14 cellular contexts compared by ENCODE assay signal in the genomic region with DNA sequence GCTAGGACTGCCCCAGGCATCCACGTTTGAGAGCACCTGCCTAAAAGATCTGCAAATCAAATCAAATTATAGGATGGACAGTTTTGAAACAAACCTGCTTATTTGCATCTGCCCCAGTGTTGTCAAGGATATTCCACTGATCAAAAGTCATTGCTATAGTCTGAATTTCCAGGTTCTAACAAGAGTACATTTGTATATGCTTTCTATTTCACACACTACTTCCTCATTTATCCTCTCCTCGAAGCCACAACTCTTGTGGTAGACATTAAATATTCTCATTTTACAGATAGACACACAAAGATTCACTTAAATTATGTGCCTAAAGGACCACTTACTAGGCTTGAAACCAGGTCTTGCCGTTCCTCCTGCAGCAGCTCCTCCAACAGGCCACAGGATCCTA. TPM values are rescaled to one million over a fixed set of nuclear protein-coding genes. Genes with fewer than 3 reads are reported as not detected.
DNase-seq lines count a peak whose midpoint lies in the region; ATAC-seq and TF ChIP-seq lines count a peak whose summit lies in the region.
"Had no signal": no experiment of that assay in that cellular context is flagged by ENCODE, and none has a peak within 500 bp of the region (broad histone marks: within the 10 kb centered on the region; RNA-seq: fewer than 3 reads in every experiment).

No MANE protein-coding gene starts in this region.

- H3K23ac ChIP-seq in trophoblast cell (ENCODE audit: low read length), result no peak overlapping the region

- H3K27ac Mint-ChIP-seq in naive B cell, result peak overlapping the region in 1 of 6 donors; percentile 5

- H3K4ac ChIP-seq in trophoblast cell (ENCODE audit: low read depth, low read length), result no peak overlapping the region

- H4K8ac ChIP-seq in trophoblast cell (ENCODE audit: low read depth, low read length), result no peak overlapping the region

- H2AK5ac ChIP-seq in trophoblast cell (ENCODE audit: low read length), result no peak overlapping the region

- H3K36me3 ChIP-seq in OCI-LY3 (replicated peaks; ENCODE audit: low read depth, low read length), result no peaks in the 10 kb centered on the region
- H3K36me3 ChIP-seq in trophoblast cell (ENCODE audit: control insufficient read depth in 1 of 2, insufficient read depth in 2 of 2, low read length in 2 of 2), result no peaks in the 10 kb centered on the region

- no peak overlapping the region for H3K14ac ChIP-seq in trophoblast cell (ENCODE audit: low read length)

- H2BK12ac ChIP-seq in trophoblast cell (ENCODE audit: low read length), result no peak overlapping the region

- no peak for TF ChIP-seq CTCF in GM12864 (IDR thresholded peaks at IDR 0.05; ENCODE audit: low read depth, low read length, missing control alignments)
- TF ChIP-seq CTCF in OCI-LY3 (IDR thresholded peaks at IDR 0.05; ENCODE audit: low read depth, low read length), result no peak

- H3K27me3 Mint-ChIP-seq in naive B cell, result peaks cover 0 to 7% (median 4%) of the 10 kb centered on the region in 3 donors
- no peaks in the 10 kb centered on the region for H3K27me3 Mint-ChIP-seq in activated T-cell treated with anti-CD3 and anti-CD28 coated beads, Interleukin-2, amount 50 U/mL, for 4 hours (ENCODE audit: low read depth)
- H3K27me3 Mint-ChIP-seq: CD8-positive, alpha-beta memory T cell had no signal

- no peak overlapping the region for H3K4me3 ChIP-seq in GM12864 (ENCODE audit: low read depth, low read length)
- H3K4me3 ChIP-seq in OCI-LY3 (ENCODE audit: low read length), result peak overlapping the region; percentile 5; the same call in 1 of the 2 replicates
- no peak overlapping the region for H3K4me3 ChIP-seq in trophoblast cell (ENCODE audit: low read depth, low read length)
- H3K4me3 ChIP-seq: lung had no signal

- H2AFZ ChIP-seq in OCI-LY3 (ENCODE audit: low read depth, low read length) (0 out of 2 replicates have a peak overlapping the region, but pooled peaks have one; percentile 2), trophoblast cell (ENCODE audit: insufficient read depth, low read length, poor library complexity) (no peak overlapping the region)

- H3K4me1 Mint-ChIP-seq in naive B cell, result peaks cover 27 to 57% (median 45%) of the 10 kb centered on the region in 3 donors
- H3K4me1 Mint-ChIP-seq in activated T-cell treated with anti-CD3 and anti-CD28 coated beads, Interleukin-2, amount 50 U/mL, for 4 hours (ENCODE audit: low read depth), result peaks cover 70% of the 10 kb centered on the region

- H3K27me3 ChIP-seq in OCI-LY3 (ENCODE audit: low read depth, low read length) (no peaks in the 10 kb centered on the region), trophoblast cell (ENCODE audit: insufficient read depth, low read length) (no peaks in the 10 kb centered on the region)

- no peak overlapping the region for H2BK120ac ChIP-seq in trophoblast cell (ENCODE audit: insufficient read depth, low read length, poor library complexity)

- no peaks in the 10 kb centered on the region for H3K79me1 ChIP-seq in trophoblast cell (ENCODE audit: low read length)

- H3K9ac ChIP-seq in OCI-LY3 (ENCODE audit: low read length) (no peak overlapping the region), trophoblast cell (ENCODE audit: low read length) (no peak overlapping the region)

- H3K9me3 ChIP-seq in OCI-LY3 (ENCODE audit: insufficient read depth, low read length) (no peaks in the 10 kb centered on the region), trophoblast cell (ENCODE audit: insufficient read depth, low read depth, low read length) (no peaks in the 10 kb centered on the region)

- DNase-seq in GM12864 (ENCODE audit: low read depth), result peak; percentile 45
- DNase-seq in naive B cell, result no peak
- DNase-seq in activated T-cell treated with anti-CD3 and anti-CD28 coated beads, Interleukin-2, amount 50 U/mL, for 4 hours, result no peak
- no peak for DNase-seq in trophoblast cell
- DNase-seq: activated CD4-positive, alpha-beta T cell treated with anti-CD3 and anti-CD28 coated beads for 4 hours; anterior cingulate cortex; CD8-positive, alpha-beta memory T cell; dermis blood vessel endothelial cell; occipital lobe; small intestine had no signal

- no peaks in the 10 kb centered on the region for H4K20me1 ChIP-seq in OCI-LY3 (ENCODE audit: insufficient read depth, low read length)

- H3K9me3 Mint-ChIP-seq in naive B cell, result no peaks in the 10 kb centered on the region
- H3K9me3 Mint-ChIP-seq in activated T-cell treated with anti-CD3 and anti-CD28 coated beads, Interleukin-2, amount 50 U/mL, for 4 hours, result no peaks in the 10 kb centered on the region
- H3K9me3 Mint-ChIP-seq: CD8-positive, alpha-beta memory T cell had no signal

- no peaks in the 10 kb centered on the region for H3K36me3 Mint-ChIP-seq in naive B cell
- no peaks in the 10 kb centered on the region for H3K36me3 Mint-ChIP-seq in activated T-cell treated with anti-CD3 and anti-CD28 coated beads, Interleukin-2, amount 50 U/mL, for 4 hours (ENCODE audit: insufficient read depth)
- H3K36me3 Mint-ChIP-seq: CD8-positive, alpha-beta memory T cell had no signal

- H3K4me2 ChIP-seq in OCI-LY3 (ENCODE audit: low read length) (peak overlapping the region; percentile 50), trophoblast cell (ENCODE audit: low read length) (no peak overlapping the region)

- H3K79me2 ChIP-seq in OCI-LY3 (ENCODE audit: low read length), result no peaks in the 10 kb centered on the region
- H3K79me2 ChIP-seq in trophoblast cell (ENCODE audit: control insufficient read depth, insufficient read depth, low read length, poor library complexity), result no peaks in the 10 kb centered on the region

- H4K91ac ChIP-seq in trophoblast cell (ENCODE audit: low read depth, low read length), result no peak overlapping the region

- H3K4me1 ChIP-seq in OCI-LY3 (ENCODE audit: low read length) (peaks cover 34% of the 10 kb centered on the region), trophoblast cell (ENCODE audit: control insufficient read depth in 1 of 2, insufficient read depth in 2 of 2, low read length in 2 of 2) (no peaks in the 10 kb centered on the region)

- no peak overlapping the region for H3K18ac ChIP-seq in trophoblast cell (ENCODE audit: low read length)

- H3K4me3 Mint-ChIP-seq in naive B cell, result peak overlapping the region in 4 of 8 donors; percentile 4 to 81 (median 51)
- no peak overlapping the region for H3K4me3 Mint-ChIP-seq in activated T-cell treated with anti-CD3 and anti-CD28 coated beads, Interleukin-2, amount 50 U/mL, for 4 hours
- H3K4me3 Mint-ChIP-seq: CD8-positive, alpha-beta memory T cell had no signal

- H3K27ac ChIP-seq in OCI-LY3 (ENCODE audit: low read length), result no peak overlapping the region
- no peak overlapping the region for H3K27ac ChIP-seq in trophoblast cell (ENCODE audit: low read depth, low read length)

- ATAC-seq in HG03342 (IDR thresholded peaks at IDR 0.05; ENCODE audit: unreplicated experiment) (peak; percentile 53), naive B cell (ENCODE audit: low read depth in 2 of 2) (peak; percentile 29 to 53), HG03439 (IDR thresholded peaks at IDR 0.05; ENCODE audit: unreplicated experiment) (no peak)
- ATAC-seq in activated T-cell treated with anti-CD3 and anti-CD28 coated beads, Interleukin-2, amount 50 U/mL, for 4 hours, result no peak

- H4K12ac ChIP-seq in trophoblast cell (ENCODE audit: low read depth, low read length), result no peak overlapping the region

- no CpG with 5 or more reads among the region's 3 CpGs for WGBS in trophoblast cell (ENCODE audit: extremely low coverage, insufficient coverage, insufficient read length)

- no peak overlapping the region for H2BK5ac ChIP-seq in trophoblast cell (ENCODE audit: low read depth, low read length, poor library complexity)

RNA-seq across cellular contexts. Expression of gene TET3, which starts 11.9 kb away (rescaled TPM):
- 1 to 10 TPM in 1 of 6 donors, under 1 TPM in 5; 0.03 to 1.2 (median 0.53) TPM for polyA plus RNA-seq in naive B cell (ENCODE audit: low read depth in 6 of 6)
- 10 to 100 TPM; 30.8 to 34.0 (median 31.7) TPM for total RNA-seq in activated T-cell treated with anti-CD3 and anti-CD28 coated beads, Interleukin-2, amount 50 U/mL, for 4 hours
- polyA plus RNA-seq in trophoblast cell (2013), result 11.2 and 11.7 TPM in 2 replicates

RNA-seq across cellular contexts. Expression of gene DGUOK, which starts 46.2 kb away (rescaled TPM):
- polyA plus RNA-seq in naive B cell (ENCODE audit: low read depth in 6 of 6), result 100 to 1,000 TPM; 192 to 245 (median 213) TPM
- total RNA-seq in activated T-cell treated with anti-CD3 and anti-CD28 coated beads, Interleukin-2, amount 50 U/mL, for 4 hours, result 10 to 100 TPM; 69.5 to 76.0 (median 74.2) TPM
- polyA plus RNA-seq in trophoblast cell (2013), result 94.1 and 96.1 TPM in 2 replicates

Comparison
In these comparisons a context has a peak if more than half of its experiments do, and no peak if none do; other contexts are left out.
1. ATAC-seq: peak in HG03342 (single experiment) and naive B cell (2 of 2); none in HG03439 (single experiment) and activated T-cell treated with anti-CD3 and anti-CD28 coated beads, Interleukin-2, amount 50 U/mL, for 4 hours (0 of 2).